Comparison of ENCODE assay signal across 16 cellular contexts in the genomic region with DNA sequence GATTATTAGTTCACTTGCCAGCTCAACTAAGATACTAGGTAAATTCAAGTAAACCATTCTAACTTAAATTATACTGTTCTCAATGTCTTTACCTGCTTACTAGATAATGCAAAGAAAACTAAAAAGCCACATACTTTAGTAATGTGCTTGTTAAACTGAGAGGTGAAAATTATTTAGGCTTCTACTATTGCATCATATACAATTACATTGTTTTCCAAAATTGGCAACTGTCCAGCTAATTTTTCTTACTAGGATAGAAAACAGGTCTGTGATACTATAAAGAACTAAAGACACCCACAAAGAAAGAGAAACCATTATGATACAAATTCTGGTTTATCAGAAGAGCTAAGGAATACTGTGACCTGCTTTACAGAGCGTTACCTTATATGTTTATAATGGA. TPM values are rescaled to one million over a fixed set of nuclear protein-coding genes. Genes with fewer than 3 reads are reported as not detected.
"Had no signal": no experiment of that assay in that cellular context is flagged by ENCODE, and none has a peak within 500 bp of the region (broad histone marks: within the 10 kb centered on the region; RNA-seq: fewer than 3 reads in every experiment).

No MANE protein-coding gene starts in this region.

- ATAC-seq: activated CD8-positive, alpha-beta T cell treated with anti-CD3 and anti-CD28 coated beads, Interleukin-2, amount 10 ng/mL, durations not matched to agents 7 days and 5 days; activated naive CD8-positive, alpha-beta T cell treated with anti-CD3 and anti-CD28 coated beads, Interleukin-2, amount 50 U/mL, for 24 hours; stimulated activated naive B cell treated with anti-CD40 and anti-IgM and Interleukin-4, amounts not matched to agents 10 μg/mL and 1 μg/mL and 100 μg/mL, for 72 hours; T-helper 17 cell had no signal

- H3K9me3 ChIP-seq: ascending aorta, breast epithelium, esophagus squamous epithelium, thyroid gland had no signal

- H3K4me3 ChIP-seq: ascending aorta, breast epithelium, esophagus squamous epithelium, thyroid gland had no signal

- H3K27me3 ChIP-seq: ascending aorta, breast epithelium, esophagus squamous epithelium, thyroid gland had no signal

- DNase-seq: activated B cell treated with CpG ODN at 0.5 μM for 24 hours; activated CD4-positive, alpha-beta T cell treated with anti-CD3 and anti-CD28 coated beads, Interleukin-2, amount 10 ng/mL, durations not matched to agents 24 days and 14 days; activated CD8-positive, alpha-beta memory T cell treated with anti-CD3 and anti-CD28 coated beads, Interleukin-2, amount 50 U/mL, for 4 hours; activated CD8-positive, alpha-beta T cell treated with anti-CD3 and anti-CD28 coated beads, Interleukin-2, amount 10 ng/mL, durations not matched to agents 7 days and 5 days; activated naive CD4-positive, alpha-beta T cell; activated naive CD8-positive, alpha-beta T cell treated with anti-CD3 and anti-CD28 coated beads, Interleukin-2, amount 50 U/mL, for 24 hours; esophagus squamous epithelium; head of caudate nucleus; immature natural killer cell; occipital lobe; stimulated activated CD4-positive, alpha-beta T cell treated with anti-CD3 and anti-CD28 coated beads, Interleukin-4, amount 100 ng/mL, for 1 hour; stimulated activated naive B cell treated with anti-CD40 and anti-IgM and Interleukin-4, amounts not matched to agents 10 μg/mL and 1 μg/mL and 100 μg/mL, for 72 hours; T-helper 17 cell; thyroid gland had no signal

- H3K4me1 ChIP-seq: ascending aorta, breast epithelium, esophagus squamous epithelium, thyroid gland had no signal

- H3K27ac ChIP-seq: ascending aorta, breast epithelium, esophagus squamous epithelium, thyroid gland had no signal

RNA-seq across cellular contexts. Expression of a gene that starts 45.6 kb away (rescaled TPM):
- total RNA-seq: ascending aorta had no signal
